In the genomic region with DNA sequence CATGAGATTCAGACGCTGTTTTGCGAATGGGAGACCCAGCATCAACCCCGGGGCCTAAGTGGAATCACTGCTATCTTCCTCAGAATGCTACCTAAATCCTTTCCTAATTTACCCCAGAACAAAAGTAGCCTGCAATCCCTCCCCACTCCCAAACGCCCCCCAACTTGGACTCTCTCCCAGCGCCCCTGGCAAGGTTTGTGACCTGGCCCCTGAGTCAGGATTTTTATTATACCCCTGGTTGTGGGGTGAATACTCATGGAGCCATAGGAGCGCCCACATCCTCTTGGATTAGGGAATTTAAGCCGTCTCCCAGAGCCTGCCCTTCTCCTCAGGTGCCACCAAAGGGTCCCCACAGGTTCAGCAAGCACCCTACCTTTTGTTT, we compare ENCODE assay signal across 8 cellular contexts. TPM values are rescaled to one million over a fixed set of nuclear protein-coding genes. Genes with fewer than 3 reads are reported as not detected.
DNase-seq lines count a peak whose midpoint lies in the region; ATAC-seq lines count a peak whose summit lies in the region.

No MANE protein-coding gene starts in this region.

- peak overlapping the region; percentile 78 for H3K4me3 ChIP-seq in iPS-20b (ENCODE audit: low read length)
- H3K4me3 ChIP-seq in subcutaneous abdominal adipose tissue (ENCODE audit: low read depth in 1 of 5, low read length in 5 of 5): peak overlapping the region; percentile 53 to 83 (median 74)

- no peaks in the 10 kb centered on the region for H3K27me3 Mint-ChIP-seq in T-helper 1 cell treated with Interleukin-12 subunit alpha and Interleukin-12 subunit beta and Interleukin-4 antibody, amounts not matched to agents 30 μg/mL and 1 μg/mL, for 36 hours (ENCODE audit: low read depth)
- no peaks in the 10 kb centered on the region for H3K27me3 Mint-ChIP-seq in activated T-helper 2 cell treated with anti-CD3 and anti-CD28 coated beads, Interferon-gamma antibody, Interleukin-2, Interleukin-4, amounts not matched to agents 10 μg/mL and 5 μg/mL and 100 μg/mL, durations not matched to agents 14 hours and 24 hours and 36 hours (ENCODE audit: low read depth)

- H3K9me3 Mint-ChIP-seq in T-helper 1 cell treated with Interleukin-12 subunit alpha and Interleukin-12 subunit beta and Interleukin-4 antibody, amounts not matched to agents 30 μg/mL and 1 μg/mL, for 36 hours: no peaks in the 10 kb centered on the region
- H3K9me3 Mint-ChIP-seq in activated T-helper 2 cell treated with anti-CD3 and anti-CD28 coated beads, Interferon-gamma antibody, Interleukin-2, Interleukin-4, amounts not matched to agents 10 μg/mL and 5 μg/mL and 100 μg/mL, durations not matched to agents 14 hours and 24 hours and 36 hours: no peaks in the 10 kb centered on the region

- ATAC-seq in HG03457 (IDR thresholded peaks at IDR 0.05; ENCODE audit: unreplicated experiment) (no peak), GM18867 (IDR thresholded peaks at IDR 0.05; ENCODE audit: unreplicated experiment) (no peak)

- intact Hi-C loops in activated T-helper 2 cell treated with anti-CD3 and anti-CD28 coated beads, Interferon-gamma antibody, Interleukin-2, Interleukin-4, amounts not matched to agents 10 μg/mL and 5 μg/mL and 100 μg/mL, durations not matched to agents 14 hours and 24 hours and 36 hours (cut with micrococcal nuclease): loop anchor here (1.0 to 5.0 kb wide), 4 partner anchors 26 to 70 kb away; partner anchors contain the start of genes NABP2, RNF41 and ZC3H10

- DNase-seq in T-helper 1 cell (no peak), NOMO-1 (lab: John Stamatoyannopoulos, UW; ENCODE audit: unreplicated experiment in 2 of 2) (no peak)
- DNase-seq in activated T-helper 2 cell treated with anti-CD3 and anti-CD28 coated beads, Interferon-gamma antibody, Interleukin-2, Interleukin-4, amounts not matched to agents 10 μg/mL and 5 μg/mL and 100 μg/mL, durations not matched to agents 14 hours and 24 hours and 36 hours (ENCODE audit: low spot score): no peak

- H3K27ac ChIP-seq in iPS-20b (ENCODE audit: low read length) (no peak overlapping the region), subcutaneous abdominal adipose tissue (ENCODE audit: low read depth, low read length) (peak overlapping the region; percentile 92)

- H3K27me3 ChIP-seq in iPS-20b (ENCODE audit: insufficient read depth, low read length) (no peaks in the 10 kb centered on the region), subcutaneous abdominal adipose tissue (ENCODE audit: control insufficient read depth in 5 of 5, insufficient read depth in 4 of 5, low read length in 5 of 5) (no peaks in the 10 kb centered on the region)

- peak overlapping the region; percentile 90 for H3K4me3 Mint-ChIP-seq in T-helper 1 cell treated with Interleukin-12 subunit alpha and Interleukin-12 subunit beta and Interleukin-4 antibody, amounts not matched to agents 30 μg/mL and 1 μg/mL, for 36 hours
- H3K4me3 Mint-ChIP-seq in activated T-helper 2 cell treated with anti-CD3 and anti-CD28 coated beads, Interferon-gamma antibody, Interleukin-2, Interleukin-4, amounts not matched to agents 10 μg/mL and 5 μg/mL and 100 μg/mL, durations not matched to agents 14 hours and 24 hours and 36 hours (ENCODE audit: low read depth): peak overlapping the region; percentile 95

- H3K9ac ChIP-seq in iPS-20b (ENCODE audit: low read depth, low read length) (peak overlapping the region; percentile 87; the same call in 1 of the 2 replicates), subcutaneous abdominal adipose tissue (ENCODE audit: low read length in 5 of 5) (peak overlapping the region; percentile 33 to 78 (median 71))

- no peaks in the 10 kb centered on the region for H3K9me3 ChIP-seq in iPS-20b (ENCODE audit: insufficient read depth, low read depth, low read length)
- H3K9me3 ChIP-seq in subcutaneous abdominal adipose tissue (ENCODE audit: control insufficient read depth in 5 of 5, low read length in 5 of 5): no peaks in the 10 kb centered on the region

- peaks cover 40% of the 10 kb centered on the region for H3K4me1 Mint-ChIP-seq in T-helper 1 cell treated with Interleukin-12 subunit alpha and Interleukin-12 subunit beta and Interleukin-4 antibody, amounts not matched to agents 30 μg/mL and 1 μg/mL, for 36 hours (ENCODE audit: low read depth)
- H3K4me1 Mint-ChIP-seq in activated T-helper 2 cell treated with anti-CD3 and anti-CD28 coated beads, Interferon-gamma antibody, Interleukin-2, Interleukin-4, amounts not matched to agents 10 μg/mL and 5 μg/mL and 100 μg/mL, durations not matched to agents 14 hours and 24 hours and 36 hours (ENCODE audit: low read depth): peaks cover 44% of the 10 kb centered on the region

- H3K27ac Mint-ChIP-seq in T-helper 1 cell treated with Interleukin-12 subunit alpha and Interleukin-12 subunit beta and Interleukin-4 antibody, amounts not matched to agents 30 μg/mL and 1 μg/mL, for 36 hours: peak overlapping the region; percentile 100
- peak overlapping the region; percentile 98 for H3K27ac Mint-ChIP-seq in activated T-helper 2 cell treated with anti-CD3 and anti-CD28 coated beads, Interferon-gamma antibody, Interleukin-2, Interleukin-4, amounts not matched to agents 10 μg/mL and 5 μg/mL and 100 μg/mL, durations not matched to agents 14 hours and 24 hours and 36 hours

- H3K4me1 ChIP-seq in iPS-20b (ENCODE audit: insufficient read depth, low read length) (peaks cover 6% of the 10 kb centered on the region; the same call in 1 of the 2 replicates), subcutaneous abdominal adipose tissue (ENCODE audit: control insufficient read depth in 5 of 5, insufficient read depth in 5 of 5, low read length in 5 of 5) (peaks cover 3 to 38% (median 33%) of the 10 kb centered on the region in 5 donors)

- peaks cover 8% of the 10 kb centered on the region for H3K36me3 Mint-ChIP-seq in T-helper 1 cell treated with Interleukin-12 subunit alpha and Interleukin-12 subunit beta and Interleukin-4 antibody, amounts not matched to agents 30 μg/mL and 1 μg/mL, for 36 hours (ENCODE audit: low read depth)
- peaks cover 16% of the 10 kb centered on the region for H3K36me3 Mint-ChIP-seq in activated T-helper 2 cell treated with anti-CD3 and anti-CD28 coated beads, Interferon-gamma antibody, Interleukin-2, Interleukin-4, amounts not matched to agents 10 μg/mL and 5 μg/mL and 100 μg/mL, durations not matched to agents 14 hours and 24 hours and 36 hours (ENCODE audit: low read depth)

- H3K36me3 ChIP-seq in iPS-20b (ENCODE audit: insufficient read depth, low read depth, low read length) (peaks cover 24% of the 10 kb centered on the region), subcutaneous abdominal adipose tissue (ENCODE audit: control insufficient read depth in 5 of 5, insufficient read depth in 5 of 5, low read length in 5 of 5) (no peaks in the 10 kb centered on the region)

RNA-seq across cellular contexts. Expression of gene MYL6B, which starts 0.4 kb away (rescaled TPM):
- total RNA-seq in activated T-helper 2 cell treated with anti-CD3 and anti-CD28 coated beads, Interferon-gamma antibody, Interleukin-2, Interleukin-4, amounts not matched to agents 10 μg/mL and 5 μg/mL and 100 μg/mL, durations not matched to agents 14 hours and 24 hours and 36 hours: 89.7 and 94.3 TPM in 2 replicates

RNA-seq across cellular contexts. Expression of gene MYL6, which starts 5.4 kb away (rescaled TPM):
- total RNA-seq in activated T-helper 2 cell treated with anti-CD3 and anti-CD28 coated beads, Interferon-gamma antibody, Interleukin-2, Interleukin-4, amounts not matched to agents 10 μg/mL and 5 μg/mL and 100 μg/mL, durations not matched to agents 14 hours and 24 hours and 36 hours: 1,051 and 1,067 TPM in 2 replicates

RNA-seq across cellular contexts. Expression of gene ESYT1, which starts 24.7 kb away (rescaled TPM):
- total RNA-seq in activated T-helper 2 cell treated with anti-CD3 and anti-CD28 coated beads, Interferon-gamma antibody, Interleukin-2, Interleukin-4, amounts not matched to agents 10 μg/mL and 5 μg/mL and 100 μg/mL, durations not matched to agents 14 hours and 24 hours and 36 hours: 154 TPM in 2 replicates

RNA-seq across cellular contexts. Expression of gene ZC3H10, which starts 34.7 kb away (rescaled TPM):
- 7.7 and 9.2 TPM in 2 replicates for total RNA-seq in activated T-helper 2 cell treated with anti-CD3 and anti-CD28 coated beads, Interferon-gamma antibody, Interleukin-2, Interleukin-4, amounts not matched to agents 10 μg/mL and 5 μg/mL and 100 μg/mL, durations not matched to agents 14 hours and 24 hours and 36 hours

RNA-seq across cellular contexts. Expression of gene RPL41, which starts 36.3 kb away (rescaled TPM):
- 3,925 and 4,057 TPM in 2 replicates for total RNA-seq in activated T-helper 2 cell treated with anti-CD3 and anti-CD28 coated beads, Interferon-gamma antibody, Interleukin-2, Interleukin-4, amounts not matched to agents 10 μg/mL and 5 μg/mL and 100 μg/mL, durations not matched to agents 14 hours and 24 hours and 36 hours
